In the genomic region with DNA sequence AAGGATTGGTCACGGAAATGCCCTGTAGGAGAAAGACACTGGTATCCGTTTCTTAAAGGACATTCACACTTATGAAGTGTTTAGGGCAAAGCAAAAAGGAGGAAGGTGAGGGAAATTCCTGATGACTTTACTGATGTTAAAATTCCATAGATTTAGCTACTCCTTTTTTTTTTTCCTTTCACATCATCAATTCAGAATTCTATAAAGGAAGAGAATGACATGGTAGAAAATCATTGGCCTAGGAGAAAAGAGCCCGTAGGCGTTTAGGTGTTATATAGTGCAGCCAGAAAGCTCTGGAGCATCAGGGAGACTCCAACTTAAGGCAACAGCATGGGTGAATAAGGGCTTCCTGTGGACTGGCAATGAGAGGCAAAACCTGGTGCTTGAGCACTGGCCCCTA, we compare ENCODE assay signal across 10 cellular contexts. TPM values are rescaled to one million over a fixed set of nuclear protein-coding genes. Genes with fewer than 3 reads are reported as not detected.
DNase-seq lines count a peak whose midpoint lies in the region; ATAC-seq and TF ChIP-seq lines count a peak whose summit lies in the region.
"Had no signal": no experiment of that assay in that cellular context is flagged by ENCODE, and none has a peak within 500 bp of the region (broad histone marks: within the 10 kb centered on the region; RNA-seq: fewer than 3 reads in every experiment).

TSS of gene TSLP (plus strand) at position 301 of the 400 bp plus-strand sequence. CDS start 178 bp downstream, outside the sequence.

- H3K9me3 Mint-ChIP-seq in CD4-positive, CD25-positive, alpha-beta regulatory T cell = no peaks in the 10 kb centered on the region
- H3K9me3 Mint-ChIP-seq in effector memory CD8-positive, alpha-beta T cell = no peaks in the 10 kb centered on the region
- H3K9me3 Mint-ChIP-seq in neural crest cell = no peaks in the 10 kb centered on the region

- ATAC-seq in CD4-positive, CD25-positive, alpha-beta regulatory T cell (ENCODE audit: low read depth in 2 of 2) = no peak
- ATAC-seq in effector memory CD8-positive, alpha-beta T cell (replicated peaks) = no peak
- ATAC-seq in HG02970 (IDR thresholded peaks at IDR 0.05; ENCODE audit: low FRiP score, unreplicated experiment) = no peak

- peak within 1 kb of the TSS in 1 of 3 donors; percentile 90 for H3K27ac Mint-ChIP-seq in CD4-positive, CD25-positive, alpha-beta regulatory T cell
- no peak within 1 kb of the TSS for H3K27ac Mint-ChIP-seq in effector memory CD8-positive, alpha-beta T cell
- H3K27ac Mint-ChIP-seq in neural crest cell (ENCODE audit: unreplicated experiment) = no peak within 1 kb of the TSS

- peaks cover 6 to 24% (median 13%) of the 10 kb centered on the region in 4 donors for H3K4me1 Mint-ChIP-seq in CD4-positive, CD25-positive, alpha-beta regulatory T cell
- peaks cover 18 to 21% of the 10 kb centered on the region in 2 donors for H3K4me1 Mint-ChIP-seq in effector memory CD8-positive, alpha-beta T cell (ENCODE audit: low read depth in 2 of 2)
- peaks cover 18% of the 10 kb centered on the region for H3K4me1 Mint-ChIP-seq in neural crest cell

- no peak within 1 kb of the TSS for H3K4me3 ChIP-seq in CD4-positive, CD25-positive, alpha-beta regulatory T cell (ENCODE audit: low read depth, low read length)
- H3K4me3 ChIP-seq in LNCaP clone FGC (ENCODE audit: low read depth, low read length) = peak within 1 kb of the TSS; percentile 47; the same call in 1 of the 2 replicates

- no peaks in the 10 kb centered on the region for H3K36me3 ChIP-seq in CD4-positive, CD25-positive, alpha-beta regulatory T cell (ENCODE audit: control insufficient read depth, insufficient read depth, low read length)

- no peaks in the 10 kb centered on the region for H3K36me3 Mint-ChIP-seq in CD4-positive, CD25-positive, alpha-beta regulatory T cell
- no peaks in the 10 kb centered on the region for H3K36me3 Mint-ChIP-seq in effector memory CD8-positive, alpha-beta T cell (ENCODE audit: insufficient read depth)
- H3K36me3 Mint-ChIP-seq in neural crest cell (ENCODE audit: low read depth) = no peaks in the 10 kb centered on the region

- H3K27me3 ChIP-seq in CD4-positive, CD25-positive, alpha-beta regulatory T cell (ENCODE audit: control insufficient read depth, insufficient read depth, low read length) = peaks cover 63% of the 10 kb centered on the region

- DNase-seq in CD4-positive, CD25-positive, alpha-beta regulatory T cell = no peak
- no peak for DNase-seq in LNCaP clone FGC (ENCODE audit: low read depth)
- no peak for DNase-seq in effector memory CD8-positive, alpha-beta T cell
- no peak for DNase-seq in neural crest cell (ENCODE audit: low read depth, low spot score)
- no peak for DNase-seq in T1000 (lab: John Stamatoyannopoulos, UW)
- no peak for DNase-seq in NCI-H1436 (lab: John Stamatoyannopoulos, UW)
- no peak for DNase-seq in NCI-H345 (lab: John Stamatoyannopoulos, UW)
- DNase-seq: activated CD4-positive, CD25-positive, alpha-beta regulatory T cell; cortex of kidney had no signal

- no peak for TF ChIP-seq CTCF in LNCaP clone FGC (IDR thresholded peaks at IDR 0.05; ENCODE audit: control insufficient read depth, extremely low read depth, insufficient read depth)
- no peak for TF ChIP-seq CTCF in neural crest cell (conservative IDR thresholded peaks at IDR 0.05)

- H3K27ac ChIP-seq in CD4-positive, CD25-positive, alpha-beta regulatory T cell (ENCODE audit: insufficient read depth, low read length, poor library complexity, severe bottlenecking) = no peak within 1 kb of the TSS

- peak within 1 kb of the TSS in 3 of 4 donors; percentile 62 to 89 (median 82) for H3K4me3 Mint-ChIP-seq in CD4-positive, CD25-positive, alpha-beta regulatory T cell
- peak within 1 kb of the TSS; percentile 84 to 88 for H3K4me3 Mint-ChIP-seq in effector memory CD8-positive, alpha-beta T cell
- peak within 1 kb of the TSS; percentile 86 for H3K4me3 Mint-ChIP-seq in neural crest cell

- H3K4me1 ChIP-seq in CD4-positive, CD25-positive, alpha-beta regulatory T cell (ENCODE audit: control insufficient read depth, insufficient read depth, low read length, poor library complexity, severe bottlenecking) = peaks cover 21% of the 10 kb centered on the region

- peaks cover 90% of the 10 kb centered on the region for H3K27me3 Mint-ChIP-seq in CD4-positive, CD25-positive, alpha-beta regulatory T cell
- peaks cover 87 to 96% of the 10 kb centered on the region in 2 donors for H3K27me3 Mint-ChIP-seq in effector memory CD8-positive, alpha-beta T cell
- H3K27me3 Mint-ChIP-seq in neural crest cell (ENCODE audit: low read depth) = peaks cover 100% of the 10 kb centered on the region

- H3K9me3 ChIP-seq in CD4-positive, CD25-positive, alpha-beta regulatory T cell (ENCODE audit: control insufficient read depth in 2 of 2, low read length in 2 of 2) = peaks cover 0 to 3% of the 10 kb centered on the region in 2 experiments

RNA-seq across cellular contexts. Expression of gene TSLP, which starts in this region (rescaled TPM):
- not detected for total RNA-seq in CD4-positive, CD25-positive, alpha-beta regulatory T cell
- polyA plus RNA-seq in CD4-positive, CD25-positive, alpha-beta regulatory T cell = not detected
- total RNA-seq in neural crest cell = not detected in 2 replicates
